ENCODE assay signal across 8 cellular contexts in genomic region chr6:37103169-37104039, GRCh38.
DNase-seq lines count a peak whose midpoint lies in the region; ATAC-seq and TF ChIP-seq lines count a peak whose summit lies in the region.

No MANE protein-coding gene starts in this region.

- no peaks in the 10 kb centered on the region for H3K36me3 Mint-ChIP-seq in chondrocyte (ENCODE audit: low read depth)
- H3K36me3 Mint-ChIP-seq in stimulated activated naive B cell treated with anti-CD40 and anti-IgM and Interleukin-4, amounts not matched to agents 10 μg/mL and 1 μg/mL and 100 μg/mL, for 72 hours: no peaks in the 10 kb centered on the region

- H3K4me3 Mint-ChIP-seq in chondrocyte (ENCODE audit: unreplicated experiment): peak overlapping the region; percentile 64
- peak overlapping the region; percentile 75 to 81 for H3K4me3 Mint-ChIP-seq in stimulated activated naive B cell treated with anti-CD40 and anti-IgM and Interleukin-4, amounts not matched to agents 10 μg/mL and 1 μg/mL and 100 μg/mL, for 72 hours

- H3K27ac Mint-ChIP-seq in chondrocyte (ENCODE audit: unreplicated experiment): peak overlapping the region; percentile 91
- peak overlapping the region; percentile 60 for H3K27ac Mint-ChIP-seq in stimulated activated naive B cell treated with anti-CD40 and anti-IgM and Interleukin-4, amounts not matched to agents 10 μg/mL and 1 μg/mL and 100 μg/mL, for 72 hours

- TF ChIP-seq CTCF in chondrocyte (IDR thresholded peaks at IDR 0.05): no peak

- H3K9me3 Mint-ChIP-seq in chondrocyte (ENCODE audit: low read depth): no peaks in the 10 kb centered on the region
- H3K9me3 Mint-ChIP-seq in stimulated activated naive B cell treated with anti-CD40 and anti-IgM and Interleukin-4, amounts not matched to agents 10 μg/mL and 1 μg/mL and 100 μg/mL, for 72 hours: no peaks in the 10 kb centered on the region

- H3K27me3 Mint-ChIP-seq in chondrocyte (ENCODE audit: low read depth): no peaks in the 10 kb centered on the region
- H3K27me3 Mint-ChIP-seq in stimulated activated naive B cell treated with anti-CD40 and anti-IgM and Interleukin-4, amounts not matched to agents 10 μg/mL and 1 μg/mL and 100 μg/mL, for 72 hours: no peaks in the 10 kb centered on the region

- ATAC-seq in stimulated activated naive B cell treated with anti-CD40 and anti-IgM and Interleukin-4, amounts not matched to agents 10 μg/mL and 1 μg/mL and 100 μg/mL, for 72 hours (replicated peaks): peak in 1 of 2 donors; percentile 22
- ATAC-seq in GM21619 (IDR thresholded peaks at IDR 0.05; ENCODE audit: unreplicated experiment) (no peak), GM19351 (IDR thresholded peaks at IDR 0.05; ENCODE audit: unreplicated experiment) (no peak)

- H3K4me1 Mint-ChIP-seq in chondrocyte (ENCODE audit: low read depth): peaks cover 23% of the 10 kb centered on the region
- peaks cover 23 to 39% of the 10 kb centered on the region in 2 donors for H3K4me1 Mint-ChIP-seq in stimulated activated naive B cell treated with anti-CD40 and anti-IgM and Interleukin-4, amounts not matched to agents 10 μg/mL and 1 μg/mL and 100 μg/mL, for 72 hours

- DNase-seq in DMS53 (lab: John Stamatoyannopoulos, UW): peak; percentile 95
- peak; percentile 71 for DNase-seq in M059J (ENCODE audit: low read depth)
- DNase-seq in SK-N-DZ (ENCODE audit: low spot score): peak; percentile 57
- no peak for DNase-seq in chondrocyte (ENCODE audit: low spot score)
- DNase-seq in left kidney (ENCODE audit: low read depth, low spot score): peak; percentile 90
- DNase-seq in stimulated activated naive B cell treated with anti-CD40 and anti-IgM and Interleukin-4, amounts not matched to agents 10 μg/mL and 1 μg/mL and 100 μg/mL, for 72 hours: no peak

Comparison
In these comparisons a context has a peak if more than half of its experiments do, and no peak if none do; other contexts are left out.
1. DNase-seq: peak in DMS53 (single experiment), M059J (single experiment), SK-N-DZ (single experiment) and left kidney (single experiment); none in chondrocyte (single experiment) and stimulated activated naive B cell treated with anti-CD40 and anti-IgM and Interleukin-4, amounts not matched to agents 10 μg/mL and 1 μg/mL and 100 μg/mL, for 72 hours (single experiment).